8 cellular contexts compared by ENCODE assay signal in genomic region chrX:44999237-44999636, GRCh38.
A peak's percentile ranks its signal among the peaks of the same experiment; 100 is the strongest.
DNase-seq lines count a peak whose midpoint lies in the region; ATAC-seq and TF ChIP-seq lines count a peak whose summit lies in the region.
"Not testable (repeated sequence)": the region's sequence is repeated elsewhere in the genome, so short reads cannot be mapped to it uniquely, and the experiment has no call there.

No MANE protein-coding gene starts in this region.

- WGBS in mesendoderm (ENCODE audit: extremely low coverage, insufficient coverage, low lambda C conversion rate): no CpG with 5 or more reads among the region's 8 CpGs

- H3K4ac ChIP-seq in mesendoderm (ENCODE audit: low read depth, low read length): not testable (repeated sequence)

- H2AFZ ChIP-seq in GM23338: not testable (repeated sequence)

- H2BK5ac ChIP-seq in mesendoderm (ENCODE audit: low read length): not testable (repeated sequence)

- not testable (repeated sequence) for H3K79me1 ChIP-seq in mesendoderm (ENCODE audit: low read length)

- not testable (repeated sequence) for H3K27me3 Mint-ChIP-seq in GM23338 (ENCODE audit: insufficient read depth, low read depth, poor library complexity); T-helper 1 cell treated with Interleukin-12 subunit alpha and Interleukin-12 subunit beta and Interleukin-4 antibody, amounts not matched to agents 30 μg/mL and 1 μg/mL, for 36 hours (ENCODE audit: low read depth); activated CD8-positive, alpha-beta memory T cell treated with anti-CD3 and anti-CD28 coated beads, Interleukin-2, amount 10 ng/mL, durations not matched to agents 7 days and 5 days; activated naive CD8-positive, alpha-beta T cell

- not testable (repeated sequence) for H4K8ac ChIP-seq in mesendoderm (ENCODE audit: low read depth, low read length)

- not testable (repeated sequence) for H4K5ac ChIP-seq in mesendoderm (ENCODE audit: low read length)

- H3K27ac Mint-ChIP-seq in GM23338: peak overlapping the region; percentile 18; the same call in 1 of the 2 replicates
- peak overlapping the region; percentile 23 for H3K27ac Mint-ChIP-seq in T-helper 1 cell treated with Interleukin-12 subunit alpha and Interleukin-12 subunit beta and Interleukin-4 antibody, amounts not matched to agents 30 μg/mL and 1 μg/mL, for 36 hours
- H3K27ac Mint-ChIP-seq in activated CD8-positive, alpha-beta memory T cell treated with anti-CD3 and anti-CD28 coated beads, Interleukin-2, amount 10 ng/mL, durations not matched to agents 7 days and 5 days: peak overlapping the region; percentile 72
- peak overlapping the region; percentile 69 for H3K27ac Mint-ChIP-seq in activated naive CD8-positive, alpha-beta T cell
- peak overlapping the region; percentile 9 for H3K27ac Mint-ChIP-seq in stimulated activated effector memory CD8-positive, alpha-beta T cell treated with anti-CD3 and anti-CD28 coated beads, Interleukin-12 subunit alpha, Interleukin-12 subunit beta, amount 100 ng/mL, for 72 hours

- H3K4me3 Mint-ChIP-seq in GM23338; T-helper 1 cell treated with Interleukin-12 subunit alpha and Interleukin-12 subunit beta and Interleukin-4 antibody, amounts not matched to agents 30 μg/mL and 1 μg/mL, for 36 hours; activated CD8-positive, alpha-beta memory T cell treated with anti-CD3 and anti-CD28 coated beads, Interleukin-2, amount 10 ng/mL, durations not matched to agents 7 days and 5 days; activated naive CD8-positive, alpha-beta T cell; stimulated activated effector memory CD8-positive, alpha-beta T cell treated with anti-CD3 and anti-CD28 coated beads, Interleukin-12 subunit alpha, Interleukin-12 subunit beta, amount 100 ng/mL, for 72 hours: not testable (repeated sequence)

- H4K20me1 ChIP-seq in GM23338 (replicated peaks; ENCODE audit: insufficient read depth): peaks cover 24% of the 10 kb centered on the region

- H3K36me3 Mint-ChIP-seq in GM23338 (ENCODE audit: low read depth): peaks cover 11% of the 10 kb centered on the region
- not testable (repeated sequence) for H3K36me3 Mint-ChIP-seq in T-helper 1 cell treated with Interleukin-12 subunit alpha and Interleukin-12 subunit beta and Interleukin-4 antibody, amounts not matched to agents 30 μg/mL and 1 μg/mL, for 36 hours (ENCODE audit: low read depth); activated naive CD8-positive, alpha-beta T cell; stimulated activated effector memory CD8-positive, alpha-beta T cell treated with anti-CD3 and anti-CD28 coated beads, Interleukin-12 subunit alpha, Interleukin-12 subunit beta, amount 100 ng/mL, for 72 hours
- peaks cover 19% of the 10 kb centered on the region for H3K36me3 Mint-ChIP-seq in activated CD8-positive, alpha-beta memory T cell treated with anti-CD3 and anti-CD28 coated beads, Interleukin-2, amount 10 ng/mL, durations not matched to agents 7 days and 5 days

- not testable (repeated sequence) for H2AK5ac ChIP-seq in mesendoderm (ENCODE audit: low read length)

- H3K4me2 ChIP-seq in GM23338; mesendoderm (ENCODE audit: low read length): not testable (repeated sequence)

- H3F3A ChIP-seq in GM23338 (replicated peaks; ENCODE audit: low read depth): not testable (repeated sequence)

- H3K4me3 ChIP-seq in GM23338; epithelial cell of esophagus (ENCODE audit: low read length); mesendoderm (ENCODE audit: low read length): not testable (repeated sequence)

- TF ChIP-seq CTCF in GM23338 (conservative IDR thresholded peaks at IDR 0.05; ENCODE audit: low read depth in 2 of 2); epithelial cell of esophagus (IDR thresholded peaks at IDR 0.05; ENCODE audit: insufficient read depth, low read depth, low read length, missing control alignments): not testable (repeated sequence)

- H3K4me1 ChIP-seq in GM23338 (ENCODE audit: insufficient read depth): peaks cover 50% of the 10 kb centered on the region; the same call in 1 of the 2 replicates
- H3K4me1 ChIP-seq in mesendoderm (ENCODE audit: control insufficient read depth, low read depth, low read length): not testable (repeated sequence)

- not testable (repeated sequence) for H3K56ac ChIP-seq in mesendoderm (ENCODE audit: low read length)

- not testable (repeated sequence) for H3K18ac ChIP-seq in mesendoderm (ENCODE audit: low read length)

- not testable (repeated sequence) for H3K9me3 Mint-ChIP-seq in GM23338; T-helper 1 cell treated with Interleukin-12 subunit alpha and Interleukin-12 subunit beta and Interleukin-4 antibody, amounts not matched to agents 30 μg/mL and 1 μg/mL, for 36 hours; activated CD8-positive, alpha-beta memory T cell treated with anti-CD3 and anti-CD28 coated beads, Interleukin-2, amount 10 ng/mL, durations not matched to agents 7 days and 5 days (ENCODE audit: low read depth); activated naive CD8-positive, alpha-beta T cell (ENCODE audit: low read depth); stimulated activated effector memory CD8-positive, alpha-beta T cell treated with anti-CD3 and anti-CD28 coated beads, Interleukin-12 subunit alpha, Interleukin-12 subunit beta, amount 100 ng/mL, for 72 hours

- peaks cover 65% of the 10 kb centered on the region for H3K4me1 Mint-ChIP-seq in GM23338
- H3K4me1 Mint-ChIP-seq in T-helper 1 cell treated with Interleukin-12 subunit alpha and Interleukin-12 subunit beta and Interleukin-4 antibody, amounts not matched to agents 30 μg/mL and 1 μg/mL, for 36 hours (ENCODE audit: low read depth): peaks cover 35% of the 10 kb centered on the region
- H3K4me1 Mint-ChIP-seq in activated CD8-positive, alpha-beta memory T cell treated with anti-CD3 and anti-CD28 coated beads, Interleukin-2, amount 10 ng/mL, durations not matched to agents 7 days and 5 days: peaks cover 32% of the 10 kb centered on the region
- H3K4me1 Mint-ChIP-seq in activated naive CD8-positive, alpha-beta T cell (ENCODE audit: low read depth): peaks cover 61% of the 10 kb centered on the region
- H3K4me1 Mint-ChIP-seq in stimulated activated effector memory CD8-positive, alpha-beta T cell treated with anti-CD3 and anti-CD28 coated beads, Interleukin-12 subunit alpha, Interleukin-12 subunit beta, amount 100 ng/mL, for 72 hours: peaks cover 51% of the 10 kb centered on the region

- H3K9me2 ChIP-seq in GM23338 (ENCODE audit: insufficient read depth): not testable (repeated sequence)

- not testable (repeated sequence) for H2BK120ac ChIP-seq in mesendoderm (ENCODE audit: low read depth, low read length)

- H3K27ac ChIP-seq in GM23338 (ENCODE audit: low read depth); mesendoderm (ENCODE audit: low read depth, low read length): not testable (repeated sequence)

- H3K36me3 ChIP-seq in GM23338 (ENCODE audit: insufficient read depth); mesendoderm (ENCODE audit: control insufficient read depth, insufficient read depth, low read length): not testable (repeated sequence)

- not testable (repeated sequence) for H3K9ac ChIP-seq in mesendoderm (ENCODE audit: low read length)

- H3K23ac ChIP-seq in mesendoderm (ENCODE audit: low read length): not testable (repeated sequence)

- CTCF ChIA-PET in activated CD8-positive, alpha-beta memory T cell treated with anti-CD3 and anti-CD28 coated beads, Interleukin-2, amount 10 ng/mL, durations not matched to agents 7 days and 5 days (lab: Charles Lee): not testable (repeated sequence)

- not testable (repeated sequence) for ATAC-seq in GM23338
- peak; percentile 23 for ATAC-seq in activated CD8-positive, alpha-beta memory T cell treated with anti-CD3 and anti-CD28 coated beads, Interleukin-2, amount 10 ng/mL, durations not matched to agents 7 days and 5 days
- ATAC-seq in stimulated activated effector memory CD8-positive, alpha-beta T cell treated with anti-CD3 and anti-CD28 coated beads, Interleukin-12 subunit alpha, Interleukin-12 subunit beta, amount 100 ng/mL, for 72 hours: peak; percentile 71

- peak; percentile 26 for DNase-seq in A172 (ENCODE audit: low spot score)
- not testable (repeated sequence) for DNase-seq in GM23338 (ENCODE audit: low spot score); stimulated activated effector memory CD8-positive, alpha-beta T cell treated with anti-CD3 and anti-CD28 coated beads, Interleukin-12 subunit alpha, Interleukin-12 subunit beta, amount 100 ng/mL, for 72 hours (ENCODE audit: low spot score in 2 of 2)
- peak; percentile 41 for DNase-seq in activated CD8-positive, alpha-beta memory T cell treated with anti-CD3 and anti-CD28 coated beads, Interleukin-2, amount 10 ng/mL, durations not matched to agents 7 days and 5 days
- peak; percentile 66 for DNase-seq in epithelial cell of esophagus (ENCODE audit: low read depth)
- peak; percentile 8 for DNase-seq in mesendoderm

- H3K79me2 ChIP-seq in GM23338 (replicated peaks; ENCODE audit: insufficient read depth) (peaks cover 98% of the 10 kb centered on the region), mesendoderm (ENCODE audit: control insufficient read depth, insufficient read depth, low read length) (peaks cover 41% of the 10 kb centered on the region)

- H3K27me3 ChIP-seq in GM23338 (ENCODE audit: insufficient read depth); mesendoderm (ENCODE audit: insufficient read depth, low read length, poor library complexity): not testable (repeated sequence)

- not testable (repeated sequence) for H2BK15ac ChIP-seq in mesendoderm (replicated peaks; ENCODE audit: low read depth)

Comparison
In these comparisons a context has a peak if more than half of its experiments do, and no peak if none do; other contexts are left out.
1. H3K27ac Mint-ChIP-seq: peak in every context shown above with its lines; median percentile 72 in activated CD8-positive, alpha-beta memory T cell treated with anti-CD3 and anti-CD28 coated beads, Interleukin-2, amount 10 ng/mL, durations not matched to agents 7 days and 5 days; 69 in activated naive CD8-positive, alpha-beta T cell; 23 in T-helper 1 cell treated with Interleukin-12 subunit alpha and Interleukin-12 subunit beta and Interleukin-4 antibody, amounts not matched to agents 30 μg/mL and 1 μg/mL, for 36 hours; 18 in GM23338; 9 in stimulated activated effector memory CD8-positive, alpha-beta T cell treated with anti-CD3 and anti-CD28 coated beads, Interleukin-12 subunit alpha, Interleukin-12 subunit beta, amount 100 ng/mL, for 72 hours.